ENCODE assay signal across 1 cellular context in genomic region chr14:35333797-35334743, GRCh38.
TF ChIP-seq lines count a peak whose summit lies in the region.

No MANE protein-coding gene starts in this region.

TF ChIP-seq in K562, 482 proteins besides CTCF, POLR2A, EP300 and RAD21 (continued from another document):
- TF ChIP-seq, protein P1, sequence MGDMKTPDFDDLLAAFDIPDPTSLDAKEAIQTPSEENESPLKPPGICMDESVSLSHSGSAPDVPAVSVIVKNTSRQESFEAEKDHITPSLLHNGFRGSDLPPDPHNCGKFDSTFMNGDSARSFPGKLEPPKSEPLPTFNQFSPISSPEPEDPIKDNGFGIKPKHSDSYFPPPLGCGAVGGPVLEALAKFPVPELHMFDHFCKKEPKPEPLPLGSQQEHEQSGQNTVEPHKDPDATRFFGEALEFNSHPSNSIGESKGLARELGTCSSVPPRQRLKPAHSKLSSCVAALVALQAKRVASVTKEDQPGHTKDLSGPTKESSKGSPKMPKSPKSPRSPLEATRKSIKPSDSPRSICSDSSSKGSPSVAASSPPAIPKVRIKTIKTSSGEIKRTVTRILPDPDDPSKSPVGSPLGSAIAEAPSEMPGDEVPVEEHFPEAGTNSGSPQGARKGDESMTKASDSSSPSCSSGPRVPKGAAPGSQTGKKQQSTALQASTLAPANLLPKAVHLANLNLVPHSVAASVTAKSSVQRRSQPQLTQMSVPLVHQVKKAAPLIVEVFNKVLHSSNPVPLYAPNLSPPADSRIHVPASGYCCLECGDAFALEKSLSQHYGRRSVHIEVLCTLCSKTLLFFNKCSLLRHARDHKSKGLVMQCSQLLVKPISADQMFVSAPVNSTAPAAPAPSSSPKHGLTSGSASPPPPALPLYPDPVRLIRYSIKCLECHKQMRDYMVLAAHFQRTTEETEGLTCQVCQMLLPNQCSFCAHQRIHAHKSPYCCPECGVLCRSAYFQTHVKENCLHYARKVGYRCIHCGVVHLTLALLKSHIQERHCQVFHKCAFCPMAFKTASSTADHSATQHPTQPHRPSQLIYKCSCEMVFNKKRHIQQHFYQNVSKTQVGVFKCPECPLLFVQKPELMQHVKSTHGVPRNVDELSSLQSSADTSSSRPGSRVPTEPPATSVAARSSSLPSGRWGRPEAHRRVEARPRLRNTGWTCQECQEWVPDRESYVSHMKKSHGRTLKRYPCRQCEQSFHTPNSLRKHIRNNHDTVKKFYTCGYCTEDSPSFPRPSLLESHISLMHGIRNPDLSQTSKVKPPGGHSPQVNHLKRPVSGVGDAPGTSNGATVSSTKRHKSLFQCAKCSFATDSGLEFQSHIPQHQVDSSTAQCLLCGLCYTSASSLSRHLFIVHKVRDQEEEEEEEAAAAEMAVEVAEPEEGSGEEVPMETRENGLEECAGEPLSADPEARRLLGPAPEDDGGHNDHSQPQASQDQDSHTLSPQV (IDR thresholded peaks at IDR 0.05), result peak; percentile 66; the same call in 1 of the 2 replicates
- TF ChIP-seq, protein P2, sequence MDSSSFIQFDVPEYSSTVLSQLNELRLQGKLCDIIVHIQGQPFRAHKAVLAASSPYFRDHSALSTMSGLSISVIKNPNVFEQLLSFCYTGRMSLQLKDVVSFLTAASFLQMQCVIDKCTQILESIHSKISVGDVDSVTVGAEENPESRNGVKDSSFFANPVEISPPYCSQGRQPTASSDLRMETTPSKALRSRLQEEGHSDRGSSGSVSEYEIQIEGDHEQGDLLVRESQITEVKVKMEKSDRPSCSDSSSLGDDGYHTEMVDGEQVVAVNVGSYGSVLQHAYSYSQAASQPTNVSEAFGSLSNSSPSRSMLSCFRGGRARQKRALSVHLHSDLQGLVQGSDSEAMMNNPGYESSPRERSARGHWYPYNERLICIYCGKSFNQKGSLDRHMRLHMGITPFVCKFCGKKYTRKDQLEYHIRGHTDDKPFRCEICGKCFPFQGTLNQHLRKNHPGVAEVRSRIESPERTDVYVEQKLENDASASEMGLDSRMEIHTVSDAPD (CRISPR knock-in tag; IDR thresholded peaks at IDR 0.05), result no peak
- 0 out of 2 replicates have a peak, but pooled peaks have one; percentile 27 for TF ChIP-seq SMAD4 (CRISPR knock-in tag; conservative IDR thresholded peaks at IDR 0.05)
- no peak for TF ChIP-seq HMGN3 (IDR thresholded peaks at IDR 0.05; ENCODE audit: borderline replicate concordance, extremely low read depth, insufficient read length, low read depth, low read length)
- TF ChIP-seq RBFOX2 (IDR thresholded peaks at IDR 0.05; ENCODE audit: low read depth, low read length), result 0 out of 2 replicates have a peak, but pooled peaks have one; percentile 24
- TF ChIP-seq MED1 (CRISPR knock-in tag; IDR thresholded peaks at IDR 0.05; ENCODE audit: borderline replicate concordance), result no peak
- TF ChIP-seq ZNF133 (CRISPR knock-in tag; IDR thresholded peaks at IDR 0.05), result no peak
